In genomic region chr3:139308156-139309017, GRCh38 we compare ENCODE assay signal across 1 cellular context.
TF ChIP-seq lines count a peak whose summit lies in the region.

No MANE protein-coding gene starts in this region.

TF ChIP-seq in SK-N-SH treated with all-trans-retinoic acid at 6 μM for 48 hours, 23 proteins besides CTCF, POLR2A, EP300 and RAD21 (continued from another document):
- TF ChIP-seq RARB (CRISPR knock-in tag; IDR thresholded peaks at IDR 0.05), result no peak
- TF ChIP-seq BACH2 (CRISPR knock-in tag; IDR thresholded peaks at IDR 0.05; ENCODE audit: borderline replicate concordance), result no peak
- TF ChIP-seq CSDC2 (CRISPR knock-in tag; IDR thresholded peaks at IDR 0.05), result no peak
- TF ChIP-seq PATZ1 (CRISPR knock-in tag; IDR thresholded peaks at IDR 0.05; ENCODE audit: borderline replicate concordance), result no peak
- no peak for TF ChIP-seq TOX (CRISPR knock-in tag; IDR thresholded peaks at IDR 0.05; ENCODE audit: borderline replicate concordance)
- TF ChIP-seq ZFP3 (CRISPR knock-in tag; IDR thresholded peaks at IDR 0.05), result no peak
- no peak for TF ChIP-seq CSRNP3 (CRISPR knock-in tag; IDR thresholded peaks at IDR 0.05)
- no peak for TF ChIP-seq ISL1 (CRISPR knock-in tag; IDR thresholded peaks at IDR 0.05)
- no peak for TF ChIP-seq OSR1 (CRISPR knock-in tag; IDR thresholded peaks at IDR 0.05)
- no peak for TF ChIP-seq PPARA (CRISPR knock-in tag; IDR thresholded peaks at IDR 0.05; ENCODE audit: borderline replicate concordance)
- no peak for TF ChIP-seq TCF4 (CRISPR knock-in tag; IDR thresholded peaks at IDR 0.05; ENCODE audit: borderline replicate concordance)
- no peak for TF ChIP-seq ARNTL (CRISPR knock-in tag; IDR thresholded peaks at IDR 0.05; ENCODE audit: borderline replicate concordance, low read depth)
- no peak for TF ChIP-seq ZNF565 (CRISPR knock-in tag; conservative IDR thresholded peaks at IDR 0.05; ENCODE audit: low read depth)
- TF ChIP-seq ZC3H10 (CRISPR knock-in tag; IDR thresholded peaks at IDR 0.05), result no peak
TF ChIP-seq in SK-N-SH treated with all-trans-retinoic acid at 6 μM for 48 hours: peak in this region for 0.
